ENCODE assay signal across 8 cellular contexts in genomic region chr1:228405200-228405978, GRCh38. TPM values are rescaled to one million over a fixed set of nuclear protein-coding genes. Genes with fewer than 3 reads are reported as not detected.
DNase-seq lines count a peak whose midpoint lies in the region; ATAC-seq and TF ChIP-seq lines count a peak whose summit lies in the region.

No MANE protein-coding gene starts in this region.

- no peaks in the 10 kb centered on the region for H3K9me3 ChIP-seq in cardiac muscle cell (ENCODE audit: low read depth)
- H3K9me3 ChIP-seq in ascending aorta: no peaks in the 10 kb centered on the region
- H3K9me3 ChIP-seq in right lobe of liver: no peaks in the 10 kb centered on the region

- TF ChIP-seq POLR2A in right lobe of liver (IDR thresholded peaks at IDR 0.05): no peak

- intact Hi-C loops in left ventricle myocardium superior (cut with micrococcal nuclease) (no loop called here), ascending aorta (cut with DNase I) (loop anchor here (5.0 to 10.0 kb wide), 4 partner anchors 57 to 1102 kb away; partner anchors contain the start of gene NUP133), right lobe of liver (cut with DNase I) (no loop called here)

- peak overlapping the region; percentile 75 for H3K27ac ChIP-seq in cardiac muscle cell
- H3K27ac ChIP-seq in ascending aorta: peak overlapping the region in 1 of 2 donors; percentile 78
- H3K27ac ChIP-seq in right lobe of liver: no peak overlapping the region
- H3K27ac ChIP-seq in urinary bladder (ENCODE audit: low read depth): no peak overlapping the region

- TF ChIP-seq CTCF in cardiac muscle cell (IDR thresholded peaks at IDR 0.05; ENCODE audit: low read depth, low read length) (no peak), ascending aorta (IDR thresholded peaks at IDR 0.05) (no peak), right lobe of liver (IDR thresholded peaks at IDR 0.05) (no peak)

- H3K27me3 ChIP-seq in cardiac muscle cell (no peaks in the 10 kb centered on the region), ascending aorta (no peaks in the 10 kb centered on the region), right lobe of liver (no peaks in the 10 kb centered on the region)

- H3K36me3 ChIP-seq in cardiac muscle cell: peaks cover 3% of the 10 kb centered on the region
- H3K36me3 ChIP-seq in ascending aorta: peaks cover 3 to 21% of the 10 kb centered on the region in 2 donors
- no peaks in the 10 kb centered on the region for H3K36me3 ChIP-seq in right lobe of liver
- H3K36me3 ChIP-seq in urinary bladder (ENCODE audit: insufficient read depth): no peaks in the 10 kb centered on the region

- ATAC-seq in left ventricle myocardium superior (no peak), right lobe of liver (no peak), GM19035 (IDR thresholded peaks at IDR 0.05; ENCODE audit: unreplicated experiment) (no peak)

- peaks cover 15% of the 10 kb centered on the region for H3K4me1 ChIP-seq in cardiac muscle cell (ENCODE audit: low read depth)
- peaks cover 17 to 28% of the 10 kb centered on the region in 2 donors for H3K4me1 ChIP-seq in ascending aorta
- H3K4me1 ChIP-seq in right lobe of liver: peaks cover 0 to 12% (median 6%) of the 10 kb centered on the region in 4 donors
- peaks cover 3% of the 10 kb centered on the region for H3K4me1 ChIP-seq in urinary bladder (ENCODE audit: insufficient read depth)

- 20% methylated on average over 10 of the region's 11 CpGs for WGBS in right lobe of liver (ENCODE audit: insufficient coverage, low coverage, low lambda C conversion rate, missing lambda C conversion rate)
- 31% methylated on average over 11 of the region's 11 CpGs for WGBS in urinary bladder

- no peak for DNase-seq in cardiac muscle cell (ENCODE audit: low read depth in 1 of 2, low spot score in 1 of 2)
- DNase-seq in left ventricle myocardium superior: no peak
- no peak for DNase-seq in ascending aorta (ENCODE audit: low spot score in 2 of 2)
- no peak for DNase-seq in right lobe of liver
- DNase-seq in AG08395 (ENCODE audit: low spot score): no peak
- DNase-seq in LoVo (ENCODE audit: low spot score): no peak

- peak overlapping the region; percentile 95 for H3K4me3 ChIP-seq in cardiac muscle cell
- H3K4me3 ChIP-seq in ascending aorta: peak overlapping the region; percentile 89 to 95
- peak overlapping the region; percentile 75 to 93 (median 86) for H3K4me3 ChIP-seq in right lobe of liver
- H3K4me3 ChIP-seq in urinary bladder (ENCODE audit: low read depth, low read length): peak overlapping the region; percentile 91

RNA-seq across cellular contexts. Expression of gene TRIM11, which starts 1.2 kb away (rescaled TPM):
- total RNA-seq in cardiac muscle cell (32.4 and 43.2 TPM in 2 replicates), left ventricle myocardium superior (7.6 TPM), ascending aorta (73.3 TPM), right lobe of liver (1 to 10 TPM; 5.2 to 8.3 (median 7.1) TPM), urinary bladder (10.4 TPM)
- polyA plus RNA-seq in cardiac muscle cell (16.4 and 18.5 TPM in 2 replicates), urinary bladder (15.2 TPM)

RNA-seq across cellular contexts. Expression of gene TRIM17, which starts 11.3 kb away (rescaled TPM):
- 6.7 and 17.9 TPM in 2 replicates for total RNA-seq in cardiac muscle cell
- polyA plus RNA-seq in cardiac muscle cell: 11.8 and 15.0 TPM in 2 replicates
- 0.50 TPM for total RNA-seq in left ventricle myocardium superior
- not detected for total RNA-seq in ascending aorta
- not detected for total RNA-seq in right lobe of liver
- 1.9 TPM for total RNA-seq in urinary bladder
- 0.57 TPM for polyA plus RNA-seq in urinary bladder
